Comparison of ENCODE assay signal across 6 cellular contexts in the genomic region with DNA sequence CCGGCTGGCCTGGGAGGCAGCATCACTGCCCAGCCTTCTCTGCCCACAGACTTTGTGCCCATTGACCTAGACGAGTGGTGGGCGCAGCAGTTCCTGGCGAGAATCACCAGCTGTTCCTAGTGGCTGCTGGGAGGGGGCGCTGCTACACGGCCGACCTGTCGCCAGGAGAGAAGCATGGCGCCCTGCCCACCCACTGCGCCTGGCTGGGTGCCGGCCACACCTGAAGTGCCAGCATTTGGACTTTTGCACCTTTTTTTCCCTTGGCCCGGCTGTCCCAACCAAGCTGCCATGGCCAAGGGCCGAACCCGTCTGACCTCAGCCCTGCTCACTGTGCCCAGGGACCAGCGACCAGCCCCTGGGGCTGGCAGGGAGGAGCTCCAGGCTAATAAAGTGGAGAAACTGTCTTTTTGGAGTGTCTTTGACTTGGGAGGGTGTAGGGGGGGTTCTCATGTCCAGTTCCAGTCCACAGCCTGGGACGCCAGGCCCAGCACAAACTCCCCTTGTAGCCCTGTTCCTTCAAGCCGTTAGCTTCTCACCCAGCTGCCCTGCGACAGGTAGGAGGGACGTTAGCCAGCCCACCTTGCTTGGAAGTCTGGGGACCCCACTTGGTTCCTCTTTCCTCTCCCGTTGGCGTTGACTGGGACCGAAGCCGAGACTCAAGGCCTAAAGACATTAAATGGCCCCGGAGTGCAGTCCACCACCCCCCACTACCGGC. TPM values are rescaled to one million over a fixed set of nuclear protein-coding genes. Genes with fewer than 3 reads are reported as not detected.
DNase-seq lines count a peak whose midpoint lies in the region; ATAC-seq and TF ChIP-seq lines count a peak whose summit lies in the region.

No MANE protein-coding gene starts in this region.

- H3K4me1 ChIP-seq in foreskin keratinocyte = no peaks in the 10 kb centered on the region

- ATAC-seq in foreskin keratinocyte = no peak
- peak; percentile 0 to 25 for ATAC-seq in stimulated activated naive B cell treated with anti-CD40 and anti-IgM and Interleukin-4, amounts not matched to agents 10 μg/mL and 1 μg/mL and 100 μg/mL, for 72 hours (replicated peaks)

- H3K27ac ChIP-seq in foreskin keratinocyte = peak overlapping the region; percentile 38

- H3K36me3 Mint-ChIP-seq in T-helper 1 cell treated with Interleukin-12 subunit alpha and Interleukin-12 subunit beta and Interleukin-4 antibody, amounts not matched to agents 30 μg/mL and 1 μg/mL, for 36 hours (ENCODE audit: low read depth) = no peaks in the 10 kb centered on the region
- peaks cover 10 to 11% of the 10 kb centered on the region in 2 donors for H3K36me3 Mint-ChIP-seq in stimulated activated naive B cell treated with anti-CD40 and anti-IgM and Interleukin-4, amounts not matched to agents 10 μg/mL and 1 μg/mL and 100 μg/mL, for 72 hours

- no peaks in the 10 kb centered on the region for H3K27me3 Mint-ChIP-seq in T-helper 1 cell treated with Interleukin-12 subunit alpha and Interleukin-12 subunit beta and Interleukin-4 antibody, amounts not matched to agents 30 μg/mL and 1 μg/mL, for 36 hours (ENCODE audit: low read depth)
- no peaks in the 10 kb centered on the region for H3K27me3 Mint-ChIP-seq in stimulated activated naive B cell treated with anti-CD40 and anti-IgM and Interleukin-4, amounts not matched to agents 10 μg/mL and 1 μg/mL and 100 μg/mL, for 72 hours

- H3K4me1 Mint-ChIP-seq in T-helper 1 cell treated with Interleukin-12 subunit alpha and Interleukin-12 subunit beta and Interleukin-4 antibody, amounts not matched to agents 30 μg/mL and 1 μg/mL, for 36 hours (ENCODE audit: low read depth) = peaks cover 13% of the 10 kb centered on the region
- peaks cover 22 to 53% of the 10 kb centered on the region in 2 donors for H3K4me1 Mint-ChIP-seq in stimulated activated naive B cell treated with anti-CD40 and anti-IgM and Interleukin-4, amounts not matched to agents 10 μg/mL and 1 μg/mL and 100 μg/mL, for 72 hours

- H3K4me3 Mint-ChIP-seq in T-helper 1 cell treated with Interleukin-12 subunit alpha and Interleukin-12 subunit beta and Interleukin-4 antibody, amounts not matched to agents 30 μg/mL and 1 μg/mL, for 36 hours = peak overlapping the region; percentile 77
- H3K4me3 Mint-ChIP-seq in stimulated activated naive B cell treated with anti-CD40 and anti-IgM and Interleukin-4, amounts not matched to agents 10 μg/mL and 1 μg/mL and 100 μg/mL, for 72 hours = peak overlapping the region; percentile 86 to 91

- H3K9me3 Mint-ChIP-seq in T-helper 1 cell treated with Interleukin-12 subunit alpha and Interleukin-12 subunit beta and Interleukin-4 antibody, amounts not matched to agents 30 μg/mL and 1 μg/mL, for 36 hours = no peaks in the 10 kb centered on the region
- H3K9me3 Mint-ChIP-seq in stimulated activated naive B cell treated with anti-CD40 and anti-IgM and Interleukin-4, amounts not matched to agents 10 μg/mL and 1 μg/mL and 100 μg/mL, for 72 hours = no peaks in the 10 kb centered on the region

- H3K27me3 ChIP-seq in foreskin keratinocyte = no peaks in the 10 kb centered on the region

- peak; percentile 73 for TF ChIP-seq CTCF in foreskin keratinocyte (conservative IDR thresholded peaks at IDR 0.05)

- peak overlapping the region; percentile 49 for H3K27ac Mint-ChIP-seq in T-helper 1 cell treated with Interleukin-12 subunit alpha and Interleukin-12 subunit beta and Interleukin-4 antibody, amounts not matched to agents 30 μg/mL and 1 μg/mL, for 36 hours
- H3K27ac Mint-ChIP-seq in stimulated activated naive B cell treated with anti-CD40 and anti-IgM and Interleukin-4, amounts not matched to agents 10 μg/mL and 1 μg/mL and 100 μg/mL, for 72 hours = peak overlapping the region; percentile 93

- peak; percentile 79 for DNase-seq in activated effector memory CD4-positive, alpha-beta T cell treated with anti-CD3 and anti-CD28 coated beads, Interleukin-2, amount 50 U/mL, for 16 hours
- no peak for DNase-seq in activated effector memory CD4-positive, alpha-beta T cell treated with Interleukin-2 at 50 U/mL for 16 hours
- peak in 1 of 2 donors; percentile 34 for DNase-seq in foreskin keratinocyte
- DNase-seq in stimulated activated naive B cell treated with anti-CD40 and anti-IgM and Interleukin-4, amounts not matched to agents 10 μg/mL and 1 μg/mL and 100 μg/mL, for 72 hours = no peak
- DNase-seq in cortex of kidney (lab: John Stamatoyannopoulos, UW) = no peak

RNA-seq across cellular contexts. Expression of a gene that starts 0.9 kb away (rescaled TPM):
- 26.5 and 27.7 TPM in 2 replicates for total RNA-seq in foreskin keratinocyte
- 15.7 and 16.6 TPM in 2 replicates for polyA plus RNA-seq in foreskin keratinocyte

RNA-seq across cellular contexts. Expression of a gene that starts 6.6 kb away (rescaled TPM):
- total RNA-seq in foreskin keratinocyte = 25.0 and 25.1 TPM in 2 replicates
- polyA plus RNA-seq in foreskin keratinocyte = 27.8 and 30.4 TPM in 2 replicates

RNA-seq across cellular contexts. Expression of a gene that starts 12.1 kb away (rescaled TPM):
- 90.7 and 95.9 TPM in 2 replicates for total RNA-seq in foreskin keratinocyte
- 136 and 139 TPM in 2 replicates for polyA plus RNA-seq in foreskin keratinocyte

RNA-seq across cellular contexts. Expression of a gene that starts 17.4 kb away (rescaled TPM):
- 0.07 TPM in 2 replicates for total RNA-seq in foreskin keratinocyte
- polyA plus RNA-seq in foreskin keratinocyte = 0.02 and 0.08 TPM in 2 replicates

RNA-seq across cellular contexts. Expression of a gene that starts 19.7 kb away (rescaled TPM):
- total RNA-seq in foreskin keratinocyte = 70.3 and 75.5 TPM in 2 replicates
- 93.6 and 104 TPM in 2 replicates for polyA plus RNA-seq in foreskin keratinocyte
